ENCODE assay signal across 14 cellular contexts in the genomic region with DNA sequence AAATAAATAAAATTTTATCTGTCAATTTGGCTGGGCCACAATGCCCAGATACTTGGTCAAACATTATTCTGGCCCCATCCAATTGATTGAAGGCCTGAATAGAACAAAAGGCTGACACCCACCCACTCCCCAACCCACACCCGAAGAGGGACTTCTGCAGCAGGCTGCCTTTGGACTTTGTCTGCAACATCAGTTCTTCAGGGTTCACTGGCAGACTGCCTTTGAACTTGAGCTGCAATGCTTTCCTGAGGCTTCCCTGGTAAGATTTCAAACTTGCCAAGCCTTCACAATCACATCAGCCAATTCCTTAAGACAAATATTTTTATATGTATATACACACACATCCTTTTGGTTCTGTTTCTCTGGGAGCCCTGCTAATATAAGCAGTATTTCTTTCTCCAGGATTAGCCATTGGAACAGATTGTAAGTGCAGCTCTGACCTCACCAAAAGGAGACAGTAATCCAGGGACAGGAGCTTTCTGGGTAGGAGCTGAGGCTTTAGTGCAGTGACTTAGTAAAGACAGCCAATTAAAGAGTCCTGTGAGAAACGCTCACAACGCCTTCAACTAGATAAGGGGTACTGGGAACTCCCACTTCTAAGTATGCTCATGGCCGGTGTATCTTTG. TPM values are rescaled to one million over a fixed set of nuclear protein-coding genes. Genes with fewer than 3 reads are reported as not detected.
A peak's percentile ranks its signal among the peaks of the same experiment; 100 is the strongest.
DNase-seq lines count a peak whose midpoint lies in the region; ATAC-seq and TF ChIP-seq lines count a peak whose summit lies in the region.
"Had no signal": no experiment of that assay in that cellular context is flagged by ENCODE, and none has a peak within 500 bp of the region (broad histone marks: within the 10 kb centered on the region; RNA-seq: fewer than 3 reads in every experiment).

No MANE protein-coding gene starts in this region.

- H3K4me2 ChIP-seq in mesenchymal stem cell (ENCODE audit: low read length, poor library complexity, severe bottlenecking), result no peak overlapping the region
- H3K4me2 ChIP-seq: A549 had no signal

- WGBS in mesenchymal stem cell, result 90% methylated on average over 3 of the region's 4 CpGs
- 50 to 76% methylated on average over 3 to 4 of the region's 4 CpGs for WGBS in transverse colon (ENCODE audit: low coverage in 1 of 2), 2 donors

- TF ChIP-seq POLR2A in transverse colon (IDR thresholded peaks at IDR 0.05), result no peak

- H2AK5ac ChIP-seq in mesenchymal stem cell (ENCODE audit: low read length, severe bottlenecking), result no peak overlapping the region

- peak overlapping the region in 1 of 2 experiments; percentile 32 for H2BK12ac ChIP-seq in mesenchymal stem cell (ENCODE audit: low read length in 2 of 2)

- no peak for ATAC-seq in activated CD8-positive, alpha-beta memory T cell treated with anti-CD3 and anti-CD28 coated beads, Interleukin-2, amount 10 ng/mL, durations not matched to agents 7 days and 5 days
- ATAC-seq: A549; PC-3; stimulated activated memory B cell treated with anti-CD40 and anti-IgM and Interleukin-4, amounts not matched to agents 10 μg/mL and 1 μg/mL and 100 μg/mL, for 72 hours had no signal

- H2BK15ac ChIP-seq in mesenchymal stem cell (ENCODE audit: low read depth, poor library complexity, severe bottlenecking), result no peak overlapping the region

- H3K9me3 ChIP-seq in colonic mucosa, result no peaks in the 10 kb centered on the region
- H3K9me3 ChIP-seq in mesenchymal stem cell (ENCODE audit: control insufficient read depth, low read length), result no peaks in the 10 kb centered on the region
- H3K9me3 ChIP-seq in transverse colon, result no peaks in the 10 kb centered on the region
- H3K9me3 ChIP-seq: A549 had no signal

- CTCF ChIA-PET in activated CD8-positive, alpha-beta memory T cell treated with anti-CD3 and anti-CD28 coated beads, Interleukin-2, amount 10 ng/mL, durations not matched to agents 7 days and 5 days (lab: Charles Lee), result interaction anchor here (3.1 kb wide), 1 partner anchor 23 kb away, joined by 10 read pairs; no protein-coding TSS in a partner anchor

- H3K4ac ChIP-seq in mesenchymal stem cell (ENCODE audit: low read depth in 1 of 2, low read length in 2 of 2), result no peak overlapping the region

- peak overlapping the region; percentile 57 for H4K8ac ChIP-seq in mesenchymal stem cell (ENCODE audit: low read length)

- no peak overlapping the region for H4K91ac ChIP-seq in mesenchymal stem cell (ENCODE audit: low read length)

- H3K4me3 ChIP-seq in colonic mucosa, result no peak overlapping the region
- no peak overlapping the region for H3K4me3 ChIP-seq in mesenchymal stem cell (ENCODE audit: insufficient read depth in 1 of 2, low read depth in 1 of 2, low read length in 2 of 2)
- H3K4me3 ChIP-seq in transverse colon, result no peak overlapping the region
- H3K4me3 ChIP-seq: A549 had no signal

- H3K36me3 ChIP-seq in colonic mucosa (no peaks in the 10 kb centered on the region), mesenchymal stem cell (ENCODE audit: control insufficient read depth in 1 of 2, insufficient read depth in 2 of 2, low read depth in 1 of 2, low read length in 2 of 2) (no peaks in the 10 kb centered on the region), transverse colon (no peaks in the 10 kb centered on the region)

- no peak overlapping the region for H2AFZ ChIP-seq in mesenchymal stem cell (ENCODE audit: low read depth, low read length)

- H2BK5ac ChIP-seq in mesenchymal stem cell (ENCODE audit: low read depth, low read length, poor library complexity, severe bottlenecking), result no peak overlapping the region

- peaks cover 2% of the 10 kb centered on the region for H3K9me3 Mint-ChIP-seq in activated CD8-positive, alpha-beta memory T cell treated with anti-CD3 and anti-CD28 coated beads, Interleukin-2, amount 10 ng/mL, durations not matched to agents 7 days and 5 days (ENCODE audit: low read depth)
- H3K9me3 Mint-ChIP-seq: stimulated activated memory B cell treated with anti-CD40 and anti-IgM and Interleukin-4, amounts not matched to agents 10 μg/mL and 1 μg/mL and 100 μg/mL, for 72 hours had no signal

- H3K23ac ChIP-seq in mesenchymal stem cell (ENCODE audit: low read length in 2 of 2), result no peak overlapping the region

- H3K4me3 Mint-ChIP-seq in activated CD8-positive, alpha-beta memory T cell treated with anti-CD3 and anti-CD28 coated beads, Interleukin-2, amount 10 ng/mL, durations not matched to agents 7 days and 5 days, result no peak overlapping the region
- H3K4me3 Mint-ChIP-seq: stimulated activated memory B cell treated with anti-CD40 and anti-IgM and Interleukin-4, amounts not matched to agents 10 μg/mL and 1 μg/mL and 100 μg/mL, for 72 hours had no signal

- DNase-seq in activated CD8-positive, alpha-beta memory T cell treated with anti-CD3 and anti-CD28 coated beads, Interleukin-2, amount 10 ng/mL, durations not matched to agents 7 days and 5 days, result no peak
- no peak for DNase-seq in activated CD8-positive, alpha-beta memory T cell treated with anti-CD3 and anti-CD28 coated beads, Interleukin-2, amount 50 U/mL, for 48 hours
- no peak for DNase-seq in colonic mucosa
- peak; percentile 62 for DNase-seq in mesenchymal stem cell
- DNase-seq in transverse colon, result no peak
- no peak for DNase-seq in DMS114 treated with DMSO at 0.1 percent for 48 hours (lab: John Stamatoyannopoulos, UW; ENCODE audit: unreplicated experiment)
- DNase-seq in NCI-H2107 treated with DMSO at 0.1 percent for 48 hours (lab: John Stamatoyannopoulos, UW; ENCODE audit: unreplicated experiment), result no peak
- no peak for DNase-seq in NCI-H2029 (lab: John Stamatoyannopoulos, UW)
- DNase-seq: GOT3, NCI-H187, nucleus accumbens, PC-3 had no signal

- H3K27ac Mint-ChIP-seq in activated CD8-positive, alpha-beta memory T cell treated with anti-CD3 and anti-CD28 coated beads, Interleukin-2, amount 10 ng/mL, durations not matched to agents 7 days and 5 days, result peak overlapping the region; percentile 48

- TF ChIP-seq CTCF in colonic mucosa (IDR thresholded peaks at IDR 0.05) (no peak), transverse colon (IDR thresholded peaks at IDR 0.05) (no peak)

- no peak overlapping the region for H3K9ac ChIP-seq in colonic mucosa (ENCODE audit: low read depth in 2 of 2, low read length in 2 of 2)
- H3K9ac ChIP-seq in mesenchymal stem cell (ENCODE audit: low read length), result peak overlapping the region; percentile 64

- no peak for TF ChIP-seq EP300 in transverse colon (IDR thresholded peaks at IDR 0.05; ENCODE audit: low read depth)

- no peak overlapping the region for H2BK120ac ChIP-seq in mesenchymal stem cell (ENCODE audit: low read depth, low read length)

- H3K4me1 ChIP-seq in colonic mucosa (no peaks in the 10 kb centered on the region), mesenchymal stem cell (ENCODE audit: control insufficient read depth, insufficient read depth, low read depth, low read length) (peaks cover 3% of the 10 kb centered on the region), transverse colon (peaks cover 15 to 75% (median 16%) of the 10 kb centered on the region in 4 donors)

- H3K79me1 ChIP-seq in mesenchymal stem cell (replicated peaks; ENCODE audit: low read length, poor library complexity, severe bottlenecking), result no peaks in the 10 kb centered on the region

- H3K18ac ChIP-seq in mesenchymal stem cell (ENCODE audit: low read depth in 1 of 2, low read length in 2 of 2), result no peak overlapping the region

- H3K4me1 Mint-ChIP-seq in activated CD8-positive, alpha-beta memory T cell treated with anti-CD3 and anti-CD28 coated beads, Interleukin-2, amount 10 ng/mL, durations not matched to agents 7 days and 5 days, result peaks cover 73% of the 10 kb centered on the region

- H3K14ac ChIP-seq in mesenchymal stem cell (ENCODE audit: low read length in 2 of 2), result no peak overlapping the region

- H3K27me3 Mint-ChIP-seq in activated CD8-positive, alpha-beta memory T cell treated with anti-CD3 and anti-CD28 coated beads, Interleukin-2, amount 10 ng/mL, durations not matched to agents 7 days and 5 days, result no peaks in the 10 kb centered on the region
- H3K27me3 Mint-ChIP-seq: stimulated activated memory B cell treated with anti-CD40 and anti-IgM and Interleukin-4, amounts not matched to agents 10 μg/mL and 1 μg/mL and 100 μg/mL, for 72 hours had no signal

- intact Hi-C loops in colonic mucosa (cut with DNase I) (no loop called here), transverse colon (cut with DNase I; ENCODE audit: low total_unique reads) (no loop called here)

- H3K36me3 Mint-ChIP-seq in activated CD8-positive, alpha-beta memory T cell treated with anti-CD3 and anti-CD28 coated beads, Interleukin-2, amount 10 ng/mL, durations not matched to agents 7 days and 5 days, result peaks cover 46% of the 10 kb centered on the region

- peak overlapping the region; percentile 10 for H3K27ac ChIP-seq in colonic mucosa
- no peak overlapping the region for H3K27ac ChIP-seq in mesenchymal stem cell (ENCODE audit: low read length, poor library complexity, severe bottlenecking)
- H3K27ac ChIP-seq in transverse colon, result peak overlapping the region; percentile 52 to 79 (median 70)
- H3K27ac ChIP-seq: A549 had no signal

- H3K27me3 ChIP-seq in colonic mucosa, result no peaks in the 10 kb centered on the region
- no peaks in the 10 kb centered on the region for H3K27me3 ChIP-seq in mesenchymal stem cell (ENCODE audit: control insufficient read depth in 1 of 2, insufficient read depth in 1 of 2, low read length in 2 of 2)
- H3K27me3 ChIP-seq in transverse colon, result no peaks in the 10 kb centered on the region

- in situ Hi-C loops in transverse colon (cut with MboI; ENCODE audit: low pct_ligation_motif_present in 1 of 4, low pct_unique_long_range_greater_than_20kb in 1 of 4, low sequenced_read_pairs in 3 of 4), result no loop called here

RNA-seq across cellular contexts. Expression of gene KMT2E, which starts 55.6 kb away (rescaled TPM):
- 100 to 1,000 TPM; 110 to 127 TPM for total RNA-seq in activated CD8-positive, alpha-beta memory T cell treated with anti-CD3 and anti-CD28 coated beads, Interleukin-2, amount 10 ng/mL, durations not matched to agents 7 days and 5 days
- total RNA-seq in colonic mucosa (100 to 1,000 TPM in 1 of 2 donors, 10 to 100 TPM in 1; 78.6 to 116 TPM), transverse colon (100 to 1,000 TPM in 3 of 4 donors, 10 to 100 TPM in 1; 86.8 to 362 (median 178) TPM)
- polyA plus RNA-seq in mesenchymal stem cell (2013, experiment 1 of 2), result 37.5 TPM
- polyA plus RNA-seq in mesenchymal stem cell (2013, experiment 2 of 2), result 35.8 TPM
